ENCODE assay signal across 35 cellular contexts in the genomic region with DNA sequence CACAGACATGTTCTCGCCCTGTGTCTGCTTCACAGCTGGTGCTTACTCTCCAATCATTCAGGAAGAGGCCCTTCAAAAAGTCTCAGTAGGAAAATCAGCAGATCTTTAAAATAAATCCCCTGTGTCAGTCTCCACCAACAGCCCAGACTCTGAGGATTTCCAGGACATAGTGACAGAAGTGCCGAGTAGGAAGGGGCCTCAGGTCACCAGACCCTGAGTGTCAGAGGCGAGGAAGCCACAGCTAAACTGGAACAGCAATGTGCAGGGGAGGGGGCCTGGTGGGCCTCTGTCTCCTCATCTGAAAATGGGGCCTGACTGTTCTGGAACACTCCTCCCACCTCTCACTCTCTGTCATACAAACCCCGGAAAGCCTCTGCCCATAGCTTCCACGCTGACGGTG. TPM values are rescaled to one million over a fixed set of nuclear protein-coding genes. Genes with fewer than 3 reads are reported as not detected.
"Had no signal": no experiment of that assay in that cellular context is flagged by ENCODE, and none has a peak within 500 bp of the region (broad histone marks: within the 10 kb centered on the region; RNA-seq: fewer than 3 reads in every experiment).

No MANE protein-coding gene starts in this region.

- DNase-seq: activated CD4-positive, alpha-beta T cell treated with anti-CD3 and anti-CD28 coated beads, Interleukin-2, amount 10 ng/mL, durations not matched to agents 24 days and 14 days; activated CD4-positive, alpha-beta T cell treated with anti-CD3 and anti-CD28 coated beads, Interleukin-2, amount 50 U/mL, for 4 hours; activated CD8-positive, alpha-beta T cell treated with anti-CD3 and anti-CD28 coated beads for 36 hours; activated effector memory CD4-positive, alpha-beta T cell treated with anti-CD3 and anti-CD28 coated beads, Interleukin-2, amount 50 U/mL, for 16 hours; activated naive CD4-positive, alpha-beta T cell; activated naive CD4-positive, alpha-beta T cell treated with anti-CD3 and anti-CD28 coated beads, Interleukin-2, amount 50 U/mL, for 16 hours; activated naive CD8-positive, alpha-beta T cell treated with anti-CD3 and anti-CD28 coated beads for 36 hours; activated T-cell treated with anti-CD3 and anti-CD28 coated beads, Interleukin-2, amount 50 U/mL, for 1 hour; activated T-cell treated with anti-CD3 and anti-CD28 coated beads, Interleukin-2, amount 50 U/mL, for 72 hours; amniotic stem cell; aorta; brain microvascular endothelial cell; NCI-H1092 treated with DMSO at 0.1 percent for 48 hours; NCI-H1417; NCI-H146; NCI-H187; NCI-H2029 treated with DMSO at 0.1 percent for 48 hours; NCI-H2171 treated with DMSO at 0.1 percent for 48 hours; NCI-H345; NCI-H524 treated with DMSO at 0.1 percent for 48 hours; NCI-H748 treated with DMSO at 0.1 percent for 48 hours; NK-92 treated with Interleukin-12 subunit alpha and Interleukin-12 subunit beta, amount 100 ng/mL, for 24 hours; PC-3; Peyer's patch; RPMI8226; SHP77 treated with DMSO at 0.1 percent for 48 hours; T1000 had no signal

- H3K36me3 Mint-ChIP-seq: activated naive CD8-positive, alpha-beta T cell treated with anti-CD3 and anti-CD28 coated beads for 36 hours had no signal

- H3K4me3 Mint-ChIP-seq: activated CD4-positive, alpha-beta T cell treated with anti-CD3 and anti-CD28 coated beads, Interleukin-2, amount 10 ng/mL, durations not matched to agents 24 days and 14 days; activated CD8-positive, alpha-beta T cell treated with anti-CD3 and anti-CD28 coated beads for 36 hours; activated naive CD8-positive, alpha-beta T cell treated with anti-CD3 and anti-CD28 coated beads for 36 hours; activated T-cell treated with anti-CD3 and anti-CD28 coated beads, Interleukin-2, amount 50 U/mL, for 72 hours; activated T-helper 17 cell treated with anti-CD3 and anti-CD28 coated beads, Interleukin-2, amount 50 U/mL, for 72 hours; central memory CD8-positive, alpha-beta T cell had no signal

- H3K4me2 ChIP-seq: KMS-11 had no signal

- H3K4me3 ChIP-seq: Peyer's patch, SJSA1 had no signal

- H3K9ac ChIP-seq: KMS-11 had no signal

- H3K27ac Mint-ChIP-seq: activated CD4-positive, alpha-beta T cell treated with anti-CD3 and anti-CD28 coated beads, Interleukin-2, amount 10 ng/mL, durations not matched to agents 24 days and 14 days; activated CD8-positive, alpha-beta T cell treated with anti-CD3 and anti-CD28 coated beads for 36 hours; activated naive CD8-positive, alpha-beta T cell treated with anti-CD3 and anti-CD28 coated beads for 36 hours; activated T-cell treated with anti-CD3 and anti-CD28 coated beads, Interleukin-2, amount 50 U/mL, for 72 hours; activated T-helper 17 cell treated with anti-CD3 and anti-CD28 coated beads, Interleukin-2, amount 50 U/mL, for 72 hours had no signal

- H3K27me3 ChIP-seq: SJSA1 had no signal

- H3K9me3 ChIP-seq: Peyer's patch, SJSA1 had no signal

- H3K4me1 Mint-ChIP-seq: activated T-helper 17 cell treated with anti-CD3 and anti-CD28 coated beads, Interleukin-2, amount 50 U/mL, for 72 hours had no signal

- ATAC-seq: activated CD8-positive, alpha-beta T cell treated with anti-CD3 and anti-CD28 coated beads for 36 hours; activated T-cell treated with anti-CD3 and anti-CD28 coated beads, Interleukin-2, amount 50 U/mL, for 72 hours; activated T-helper 17 cell treated with anti-CD3 and anti-CD28 coated beads, Interleukin-2, amount 50 U/mL, for 72 hours; PC-3 had no signal

- H3K27ac ChIP-seq: brain microvascular endothelial cell, KMS-11, Peyer's patch, SJSA1 had no signal

- H3K9me3 Mint-ChIP-seq: activated CD4-positive, alpha-beta T cell treated with anti-CD3 and anti-CD28 coated beads, Interleukin-2, amount 10 ng/mL, durations not matched to agents 24 days and 14 days; activated CD8-positive, alpha-beta T cell treated with anti-CD3 and anti-CD28 coated beads for 36 hours; activated naive CD8-positive, alpha-beta T cell treated with anti-CD3 and anti-CD28 coated beads for 36 hours; activated T-cell treated with anti-CD3 and anti-CD28 coated beads, Interleukin-2, amount 50 U/mL, for 72 hours; activated T-helper 17 cell treated with anti-CD3 and anti-CD28 coated beads, Interleukin-2, amount 50 U/mL, for 72 hours; central memory CD8-positive, alpha-beta T cell had no signal

- H3K36me3 ChIP-seq: brain microvascular endothelial cell, Peyer's patch had no signal

RNA-seq across cellular contexts. Expression of a gene that starts 6.3 kb away (rescaled TPM):
- total RNA-seq: activated CD4-positive, alpha-beta T cell treated with anti-CD3 and anti-CD28 coated beads, Interleukin-2, amount 10 ng/mL, durations not matched to agents 24 days and 14 days; activated CD8-positive, alpha-beta memory T cell treated with anti-CD3 and anti-CD28 coated beads for 36 hours; activated CD8-positive, alpha-beta T cell treated with anti-CD3 and anti-CD28 coated beads for 36 hours; activated naive CD8-positive, alpha-beta T cell treated with anti-CD3 and anti-CD28 coated beads for 36 hours; activated T-cell treated with anti-CD3 and anti-CD28 coated beads, Interleukin-2, amount 50 U/mL, for 72 hours; activated T-helper 17 cell treated with anti-CD3 and anti-CD28 coated beads, Interleukin-2, amount 50 U/mL, for 72 hours; aorta; LHCN-M2; T-helper 1 cell treated with Interleukin-12 subunit alpha and Interleukin-12 subunit beta and Interleukin-4 antibody, amounts not matched to agents 30 ng/mL and 1 ng/mL, for 36 hours; T-helper 2 cell treated with Interferon-gamma antibody and Interleukin-4, amounts not matched to agents 100 ng/mL and 5 ng/mL, for 36 hours had no signal
- polyA plus RNA-seq: aorta had no signal
